In the genomic region with DNA sequence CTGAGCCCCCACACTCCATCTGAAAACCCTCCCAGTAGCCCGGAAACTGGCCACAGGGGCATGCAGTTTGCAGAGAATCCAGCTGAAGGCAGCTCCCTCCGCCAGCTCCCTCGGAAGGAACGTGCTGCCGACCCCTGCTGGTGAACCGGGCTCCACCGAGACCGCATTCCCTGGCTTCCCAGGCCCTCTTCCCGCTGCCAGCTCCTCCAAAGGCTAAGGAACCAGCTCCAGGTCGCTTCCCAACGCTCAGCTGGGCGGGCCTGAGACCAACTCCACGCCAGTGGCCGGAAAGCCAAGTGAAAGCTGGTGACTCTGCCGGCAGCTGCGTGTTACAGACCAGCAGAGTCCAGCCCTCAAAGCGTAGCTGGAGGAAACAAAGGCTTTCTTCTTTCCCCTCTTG, we compare ENCODE assay signal across 9 cellular contexts. TPM values are rescaled to one million over a fixed set of nuclear protein-coding genes. Genes with fewer than 3 reads are reported as not detected.
DNase-seq lines count a peak whose midpoint lies in the region; ATAC-seq, FAIRE-seq and TF ChIP-seq lines count a peak whose summit lies in the region.
"Had no signal": no experiment of that assay in that cellular context is flagged by ENCODE, and none has a peak within 500 bp of the region (broad histone marks: within the 10 kb centered on the region; RNA-seq: fewer than 3 reads in every experiment).

No MANE protein-coding gene starts in this region.

- no peaks in the 10 kb centered on the region for H4K20me1 ChIP-seq in HCT116 (ENCODE audit: insufficient read depth)

- no peak overlapping the region for H2AFZ ChIP-seq in HCT116 (ENCODE audit: low read depth, low read length, poor library complexity, severe bottlenecking)

- TF ChIP-seq CTCF in HCT116 (IDR thresholded peaks at IDR 0.05 in 2 of 3, conservative IDR thresholded peaks at IDR 0.05 in 1 of 3; ENCODE audit: borderline replicate concordance in 1 of 3, insufficient read depth in 1 of 3, low read depth in 2 of 3, low read length in 2 of 3), result peak in 1 of 3 experiments; percentile 19; a peak in 1 of 6 replicates
- peak; percentile 53 for TF ChIP-seq CTCF in kidney (IDR thresholded peaks at IDR 0.05; ENCODE audit: borderline replicate concordance, extremely low read depth, insufficient read depth)

- no peaks in the 10 kb centered on the region for H3K9me2 ChIP-seq in HCT116 (ENCODE audit: insufficient read depth)

- no peak for FAIRE-seq in kidney (lab: Jason Lieb, UNC)

- H3K36me3 ChIP-seq in HCT116 (ENCODE audit: control insufficient read depth in 1 of 2, insufficient read depth in 2 of 2, low read length in 2 of 2) (peaks cover 0 to 6% of the 10 kb centered on the region in 2 experiments; a peak in 3 of 4 replicates), kidney (ENCODE audit: control insufficient read depth in 1 of 2, insufficient read depth in 2 of 2, low read length in 2 of 2) (no peaks in the 10 kb centered on the region), skeletal muscle tissue (ENCODE audit: control insufficient read depth in 3 of 3, insufficient read depth in 3 of 3, low read length in 3 of 3) (peaks cover 0 to 6% (median 0%) of the 10 kb centered on the region in 3 donors)

- no peak for DNase-seq in HCT116 (ENCODE audit: low read depth, low spot score)
- peak; percentile 93 for DNase-seq in kidney
- DNase-seq in stimulated activated naive CD8-positive, alpha-beta T cell treated with anti-CD3 and anti-CD28 coated beads, Interleukin-15, Interleukin-2, amounts not matched to agents 100 U/mL and 50 U/mL, for 24 hours, result no peak
- no peak for DNase-seq in NCI-H2081 (lab: John Stamatoyannopoulos, UW)
- no peak for DNase-seq in KG1 (lab: John Stamatoyannopoulos, UW)
- DNase-seq: T-helper 1 cell had no signal

- H3K4me2 ChIP-seq in HCT116 (ENCODE audit: low read length), result no peak overlapping the region

- H3K9ac ChIP-seq in HCT116 (ENCODE audit: low read length) (no peak overlapping the region), kidney (ENCODE audit: low read length in 2 of 2) (peak overlapping the region in 1 of 2 donors; percentile 26), skeletal muscle tissue (ENCODE audit: low read depth in 1 of 3, low read length in 3 of 3) (peak overlapping the region; percentile 63 to 81 (median 75))

- BruUV-seq in HCT116 (replicated peaks; lab: Mats Ljungman, UMichigan), result no TSS peak

- RAD21 ChIA-PET in HCT116 (lab: Charles Lee; ENCODE audit: low non-redundant PET in 1 of 2, low total read pairs in 2 of 2, uncharacterized antibody in 2 of 2, unreplicated experiment in 2 of 2), result no interaction called here

- H3K79me2 ChIP-seq in HCT116 (ENCODE audit: insufficient read depth, low read length), result peaks cover 52% of the 10 kb centered on the region

- CTCF ChIA-PET in HCT116 (lab: Charles Lee), result interaction anchor here (1.4 kb wide), 1 partner anchor 130 kb away, joined by 5 read pairs; no protein-coding TSS in a partner anchor

- TF ChIP-seq RAD21 in HCT116 (IDR thresholded peaks at IDR 0.05; ENCODE audit: low read depth), result no peak

- POLR2A ChIA-PET in HCT116 (lab: Charles Lee), result no interaction called here

- ATAC-seq in HCT116 (peak; percentile 61), GM18519 (IDR thresholded peaks at IDR 0.05; ENCODE audit: low FRiP score, unreplicated experiment) (no peak)
- no peak for ATAC-seq in stimulated activated naive CD8-positive, alpha-beta T cell treated with anti-CD3 and anti-CD28 coated beads, Interleukin-15, Interleukin-2, amounts not matched to agents 100 U/mL and 50 U/mL, for 24 hours

- H3K27ac ChIP-seq in HCT116 (ENCODE audit: low read depth, low read length) (no peak overlapping the region), cingulate gyrus (ENCODE audit: low read depth, low read length) (peak overlapping the region; percentile 65), kidney (ENCODE audit: low read depth in 2 of 2, low read length in 2 of 2) (no peak overlapping the region), skeletal muscle tissue (ENCODE audit: low read depth, low read length) (peak overlapping the region; percentile 75)

- H3K4me1 ChIP-seq in HCT116 (ENCODE audit: control insufficient read depth in 1 of 2, insufficient read depth in 2 of 2, low read length in 2 of 2) (no peaks in the 10 kb centered on the region), kidney (ENCODE audit: control insufficient read depth in 1 of 2, insufficient read depth in 1 of 2, low read depth in 1 of 2, low read length in 2 of 2) (peaks cover 0 to 12% of the 10 kb centered on the region in 2 donors), skeletal muscle tissue (ENCODE audit: control insufficient read depth in 3 of 3, insufficient read depth in 3 of 3, low read length in 3 of 3) (peaks cover 11 to 28% (median 18%) of the 10 kb centered on the region in 3 donors)

- H3K4me3 ChIP-seq in HCT116 (replicated peaks in 1 of 2; ENCODE audit: low read depth in 1 of 2, low read length in 2 of 2), result no peak overlapping the region
- peak overlapping the region in 1 of 2 donors; percentile 35 for H3K4me3 ChIP-seq in kidney (ENCODE audit: low read length in 2 of 2)
- H3K4me3 ChIP-seq in skeletal muscle tissue (ENCODE audit: low read length in 3 of 3), result peak overlapping the region; percentile 56 to 66 (median 60)

- H3K9me3 ChIP-seq in HCT116 (ENCODE audit: control insufficient read depth in 1 of 2, insufficient read depth in 1 of 2, low read depth in 1 of 2, low read length in 2 of 2), result no peaks in the 10 kb centered on the region
- no peaks in the 10 kb centered on the region for H3K9me3 ChIP-seq in kidney (ENCODE audit: control insufficient read depth in 1 of 2, low read length in 2 of 2)
- no peaks in the 10 kb centered on the region for H3K9me3 ChIP-seq in skeletal muscle tissue (ENCODE audit: control insufficient read depth in 3 of 3, low read length in 3 of 3)

- intact Hi-C loops in HCT116 (cut with micrococcal nuclease), result no loop called here
- intact Hi-C loops in kidney (cut with DNase I), result no loop called here

- H3K27me3 ChIP-seq in HCT116 (ENCODE audit: insufficient read depth, low read length) (no peaks in the 10 kb centered on the region), skeletal muscle tissue (ENCODE audit: control insufficient read depth in 3 of 3, insufficient read depth in 3 of 3, low read length in 3 of 3) (no peaks in the 10 kb centered on the region)

- no peak for TF ChIP-seq POLR2A in HCT116 (IDR thresholded peaks at IDR 0.05; ENCODE audit: borderline replicate concordance, extremely low read depth, insufficient read depth, insufficient read length)

TF ChIP-seq in HCT116, 20 proteins besides CTCF, POLR2A, EP300 and RAD21:
- TF ChIP-seq REST (IDR thresholded peaks at IDR 0.05; ENCODE audit: low read depth), result no peak
- TF ChIP-seq SIN3A (IDR thresholded peaks at IDR 0.05; ENCODE audit: low read depth), result no peak
- no peak for TF ChIP-seq YY1 (IDR thresholded peaks at IDR 0.05; ENCODE audit: extremely low read depth, insufficient replicate concordance, low read depth, low read length)
- TF ChIP-seq MAX (IDR thresholded peaks at IDR 0.05), result no peak
- TF ChIP-seq EZH2phosphoT487 (IDR thresholded peaks at IDR 0.05; ENCODE audit: borderline replicate concordance), result no peak

RNA-seq across cellular contexts. Expression of gene GPER1, which starts 35.8 kb away (rescaled TPM):
- total RNA-seq in HCT116 (2021; ENCODE audit: unreplicated experiment) (1.2 TPM), kidney (5.2 TPM), skeletal muscle tissue (5.2 TPM)
- 1.0 and 1.3 TPM in 2 replicates for polyA plus RNA-seq in HCT116 (2012)
- polyA plus RNA-seq in kidney (ENCODE audit: insufficient read depth, low read depth, low replicate concordance), result 4.8 TPM

RNA-seq across cellular contexts. Expression of gene ZFAND2A, which starts 36.3 kb away (rescaled TPM):
- total RNA-seq in HCT116 (2021; ENCODE audit: unreplicated experiment) (19.1 TPM), kidney (21.9 TPM), skeletal muscle tissue (10.4 TPM)
- 30.7 and 36.2 TPM in 2 replicates for polyA plus RNA-seq in HCT116 (2012)
- 27.6 TPM for polyA plus RNA-seq in kidney (ENCODE audit: insufficient read depth, low read depth, low replicate concordance)

Comparison
In these comparisons a context has a peak if more than half of its experiments do, and no peak if none do; other contexts are left out.
1. H3K27ac ChIP-seq: peak in cingulate gyrus (single experiment) and skeletal muscle tissue (single experiment); none in HCT116 (single experiment) and kidney (0 of 2).
2. H3K4me3 ChIP-seq: peak in skeletal muscle tissue (3 of 3); none in HCT116 (0 of 2).